In the genomic region with DNA sequence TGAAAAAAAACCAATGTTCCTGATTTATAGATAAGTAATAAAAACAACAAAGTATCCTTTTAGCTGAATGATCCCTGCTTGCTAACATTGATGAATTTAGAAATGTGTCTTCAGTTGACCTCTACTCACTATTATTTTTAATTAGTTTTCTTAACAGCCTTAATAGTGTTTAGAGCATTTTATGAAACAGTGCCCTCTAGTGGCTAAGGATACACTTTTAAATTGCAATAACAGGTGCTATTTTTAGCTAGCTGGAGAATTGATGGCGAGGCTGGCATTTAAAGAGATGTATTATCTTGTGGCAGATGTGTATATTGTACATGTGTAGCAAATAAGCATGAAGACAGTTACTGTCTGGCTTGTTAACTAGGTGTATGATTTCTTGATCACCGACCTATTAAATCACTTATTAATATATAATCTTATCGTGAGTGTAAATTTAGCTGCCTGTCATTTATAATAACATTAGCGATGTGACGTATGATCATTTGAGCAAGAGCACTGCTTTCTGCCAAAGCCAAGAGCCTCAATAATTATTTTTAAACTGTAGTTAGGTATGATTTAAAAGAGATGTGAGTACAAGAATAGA, we compare ENCODE assay signal across 2 cellular contexts.
TF ChIP-seq lines count a peak whose summit lies in the region.

No MANE protein-coding gene starts in this region.

TF ChIP-seq in GM12878, 131 proteins besides CTCF, POLR2A, EP300 and RAD21 (continued from another document):
- TF ChIP-seq, protein P1, sequence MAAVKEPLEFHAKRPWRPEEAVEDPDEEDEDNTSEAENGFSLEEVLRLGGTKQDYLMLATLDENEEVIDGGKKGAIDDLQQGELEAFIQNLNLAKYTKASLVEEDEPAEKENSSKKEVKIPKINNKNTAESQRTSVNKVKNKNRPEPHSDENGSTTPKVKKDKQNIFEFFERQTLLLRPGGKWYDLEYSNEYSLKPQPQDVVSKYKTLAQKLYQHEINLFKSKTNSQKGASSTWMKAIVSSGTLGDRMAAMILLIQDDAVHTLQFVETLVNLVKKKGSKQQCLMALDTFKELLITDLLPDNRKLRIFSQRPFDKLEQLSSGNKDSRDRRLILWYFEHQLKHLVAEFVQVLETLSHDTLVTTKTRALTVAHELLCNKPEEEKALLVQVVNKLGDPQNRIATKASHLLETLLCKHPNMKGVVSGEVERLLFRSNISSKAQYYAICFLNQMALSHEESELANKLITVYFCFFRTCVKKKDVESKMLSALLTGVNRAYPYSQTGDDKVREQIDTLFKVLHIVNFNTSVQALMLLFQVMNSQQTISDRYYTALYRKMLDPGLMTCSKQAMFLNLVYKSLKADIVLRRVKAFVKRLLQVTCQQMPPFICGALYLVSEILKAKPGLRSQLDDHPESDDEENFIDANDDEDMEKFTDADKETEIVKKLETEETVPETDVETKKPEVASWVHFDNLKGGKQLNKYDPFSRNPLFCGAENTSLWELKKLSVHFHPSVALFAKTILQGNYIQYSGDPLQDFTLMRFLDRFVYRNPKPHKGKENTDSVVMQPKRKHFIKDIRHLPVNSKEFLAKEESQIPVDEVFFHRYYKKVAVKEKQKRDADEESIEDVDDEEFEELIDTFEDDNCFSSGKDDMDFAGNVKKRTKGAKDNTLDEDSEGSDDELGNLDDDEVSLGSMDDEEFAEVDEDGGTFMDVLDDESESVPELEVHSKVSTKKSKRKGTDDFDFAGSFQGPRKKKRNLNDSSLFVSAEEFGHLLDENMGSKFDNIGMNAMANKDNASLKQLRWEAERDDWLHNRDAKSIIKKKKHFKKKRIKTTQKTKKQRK (IDR thresholded peaks at IDR 0.05; ENCODE audit: low read depth, low read length), result no peak
- TF ChIP-seq, protein P2, sequence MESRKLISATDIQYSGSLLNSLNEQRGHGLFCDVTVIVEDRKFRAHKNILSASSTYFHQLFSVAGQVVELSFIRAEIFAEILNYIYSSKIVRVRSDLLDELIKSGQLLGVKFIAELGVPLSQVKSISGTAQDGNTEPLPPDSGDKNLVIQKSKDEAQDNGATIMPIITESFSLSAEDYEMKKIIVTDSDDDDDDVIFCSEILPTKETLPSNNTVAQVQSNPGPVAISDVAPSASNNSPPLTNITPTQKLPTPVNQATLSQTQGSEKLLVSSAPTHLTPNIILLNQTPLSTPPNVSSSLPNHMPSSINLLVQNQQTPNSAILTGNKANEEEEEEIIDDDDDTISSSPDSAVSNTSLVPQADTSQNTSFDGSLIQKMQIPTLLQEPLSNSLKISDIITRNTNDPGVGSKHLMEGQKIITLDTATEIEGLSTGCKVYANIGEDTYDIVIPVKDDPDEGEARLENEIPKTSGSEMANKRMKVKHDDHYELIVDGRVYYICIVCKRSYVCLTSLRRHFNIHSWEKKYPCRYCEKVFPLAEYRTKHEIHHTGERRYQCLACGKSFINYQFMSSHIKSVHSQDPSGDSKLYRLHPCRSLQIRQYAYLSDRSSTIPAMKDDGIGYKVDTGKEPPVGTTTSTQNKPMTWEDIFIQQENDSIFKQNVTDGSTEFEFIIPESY (IDR thresholded peaks at IDR 0.05), result no peak
- TF ChIP-seq, protein P3, sequence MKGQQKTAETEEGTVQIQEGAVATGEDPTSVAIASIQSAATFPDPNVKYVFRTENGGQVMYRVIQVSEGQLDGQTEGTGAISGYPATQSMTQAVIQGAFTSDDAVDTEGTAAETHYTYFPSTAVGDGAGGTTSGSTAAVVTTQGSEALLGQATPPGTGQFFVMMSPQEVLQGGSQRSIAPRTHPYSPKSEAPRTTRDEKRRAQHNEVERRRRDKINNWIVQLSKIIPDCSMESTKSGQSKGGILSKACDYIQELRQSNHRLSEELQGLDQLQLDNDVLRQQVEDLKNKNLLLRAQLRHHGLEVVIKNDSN (IDR thresholded peaks at IDR 0.05; ENCODE audit: borderline replicate concordance, extremely low read length, insufficient read depth, low read depth, low read length), result no peak
- TF ChIP-seq MEF2A (IDR thresholded peaks at IDR 0.05; ENCODE audit: insufficient read depth, low read depth, low read length) (0 out of 2 replicates have a peak, but pooled peaks have one; percentile 56), PAX5 (IDR thresholded peaks at IDR 0.05; ENCODE audit: borderline replicate concordance, low read depth, low read length) (no peak), PML (IDR thresholded peaks at IDR 0.05; ENCODE audit: low read length) (no peak)

TF ChIP-seq in HepG2, 621 proteins besides CTCF, POLR2A, EP300 and RAD21 (continued from another document):
- no peak for TF ChIP-seq PAWR (CRISPR knock-in tag; IDR thresholded peaks at IDR 0.05; ENCODE audit: borderline replicate concordance)
- TF ChIP-seq SMC3 (IDR thresholded peaks at IDR 0.05; ENCODE audit: low read length), result 0 out of 2 replicates have a peak, but pooled peaks have one; percentile 12
- TF ChIP-seq ADNP (CRISPR knock-in tag; IDR thresholded peaks at IDR 0.05), result no peak
- TF ChIP-seq, protein P4, sequence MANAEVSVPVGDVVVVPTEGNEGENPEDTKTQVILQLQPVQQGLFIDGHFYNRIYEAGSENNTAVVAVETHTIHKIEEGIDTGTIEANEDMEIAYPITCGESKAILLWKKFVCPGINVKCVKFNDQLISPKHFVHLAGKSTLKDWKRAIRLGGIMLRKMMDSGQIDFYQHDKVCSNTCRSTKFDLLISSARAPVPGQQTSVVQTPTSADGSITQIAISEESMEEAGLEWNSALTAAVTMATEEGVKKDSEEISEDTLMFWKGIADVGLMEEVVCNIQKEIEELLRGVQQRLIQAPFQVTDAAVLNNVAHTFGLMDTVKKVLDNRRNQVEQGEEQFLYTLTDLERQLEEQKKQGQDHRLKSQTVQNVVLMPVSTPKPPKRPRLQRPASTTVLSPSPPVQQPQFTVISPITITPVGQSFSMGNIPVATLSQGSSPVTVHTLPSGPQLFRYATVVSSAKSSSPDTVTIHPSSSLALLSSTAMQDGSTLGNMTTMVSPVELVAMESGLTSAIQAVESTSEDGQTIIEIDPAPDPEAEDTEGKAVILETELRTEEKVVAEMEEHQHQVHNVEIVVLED (CRISPR knock-in tag; IDR thresholded peaks at IDR 0.05; ENCODE audit: borderline replicate concordance), result no peak
- TF ChIP-seq MAFK (conservative IDR thresholded peaks at IDR 0.05 in 1 of 2, IDR thresholded peaks at IDR 0.05 in 1 of 2; ENCODE audit: low read length in 2 of 2), result no peak
